Comparison of ENCODE assay signal across 14 cellular contexts in the genomic region with DNA sequence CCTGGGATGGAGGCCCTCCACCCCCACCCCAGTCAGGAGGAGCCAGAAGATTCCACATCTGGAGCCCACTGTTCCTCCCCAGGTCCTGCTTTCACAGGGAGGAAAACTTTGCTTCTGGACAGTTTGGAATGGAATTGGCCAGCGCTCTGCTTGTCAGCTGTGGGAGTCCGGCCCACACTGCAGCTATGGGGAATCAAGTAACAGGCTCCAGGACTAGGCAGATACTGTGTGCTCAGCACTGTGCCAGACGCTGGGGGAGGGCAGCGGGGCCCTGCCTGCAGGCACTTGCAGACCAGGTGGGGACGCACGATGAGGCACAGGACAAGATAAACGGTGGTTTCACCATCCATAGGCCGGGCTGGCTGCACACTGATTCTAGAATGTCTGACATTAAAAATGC.
DNase-seq lines count a peak whose midpoint lies in the region; ATAC-seq, FAIRE-seq and TF ChIP-seq lines count a peak whose summit lies in the region.
"Had no signal": no experiment of that assay in that cellular context is flagged by ENCODE, and none has a peak within 500 bp of the region (broad histone marks: within the 10 kb centered on the region; RNA-seq: fewer than 3 reads in every experiment).

No MANE protein-coding gene starts in this region.

- POLR2A ChIA-PET in IMR-90 (lab: Charles Lee; ENCODE audit: unreplicated experiment) = no interaction called here

- peaks cover 26 to 87% of the 10 kb centered on the region in 2 experiments; a peak in 3 of 4 replicates for H3K79me1 ChIP-seq in IMR-90 (ENCODE audit: low read depth in 1 of 2, low read length in 2 of 2)

- H3K23ac ChIP-seq in IMR-90 (ENCODE audit: low read depth, low read length) = peak overlapping the region; percentile 86; the same call in 1 of the 2 replicates

- H3K9me1 ChIP-seq in IMR-90 (ENCODE audit: insufficient read depth, low read length) = peaks cover 55% of the 10 kb centered on the region

- peak overlapping the region; percentile 98 for H3K4ac ChIP-seq in IMR-90 (ENCODE audit: low read depth, low read length)

- TF ChIP-seq POLR2A in IMR-90 (IDR thresholded peaks at IDR 0.05; ENCODE audit: low read depth, low read length) = no peak

- ATAC-seq in IMR-90 (ENCODE audit: low read depth) = no peak
- ATAC-seq: natural killer cell had no signal

- H3K27me3 ChIP-seq in IMR-90 (ENCODE audit: control insufficient read depth, insufficient read depth, low read length) (no peaks in the 10 kb centered on the region), fibroblast of lung (ENCODE audit: control insufficient read depth, insufficient read depth, low read length) (no peaks in the 10 kb centered on the region), muscle layer of colon (ENCODE audit: control insufficient read depth in 1 of 2, insufficient read depth in 2 of 2, low read length in 2 of 2) (no peaks in the 10 kb centered on the region), tibial artery (no peaks in the 10 kb centered on the region)
- H3K27me3 ChIP-seq in effector memory CD4-positive, alpha-beta T cell (replicated peaks; ENCODE audit: control insufficient read depth, insufficient read depth, low read length, poor library complexity, severe bottlenecking) = no peaks in the 10 kb centered on the region
- H3K27me3 ChIP-seq: MG63 had no signal

- peak overlapping the region; percentile 52 for H3K18ac ChIP-seq in IMR-90 (ENCODE audit: low read depth, low read length)

- no peak for FAIRE-seq in GM19239 (lab: Jason Lieb, UNC)

- H4K20me1 ChIP-seq in IMR-90 (ENCODE audit: insufficient read depth, low read length) (peaks cover 3% of the 10 kb centered on the region; the same call in 1 of the 2 replicates), fibroblast of lung (ENCODE audit: control insufficient read depth, extremely low read depth, insufficient read depth, low read length) (no peaks in the 10 kb centered on the region)

- H4K8ac ChIP-seq in IMR-90 (ENCODE audit: low read depth in 2 of 2, low read length in 2 of 2) = peak overlapping the region; percentile 55 to 78; a peak in 3 of 4 replicates

- no TSS peak for BruUV-seq in IMR-90 (replicated peaks; lab: Mats Ljungman, UMichigan)

- H2AK9ac ChIP-seq in IMR-90 (replicated peaks; ENCODE audit: low read depth, low read length, poor library complexity) = peak overlapping the region; percentile 29

- H2BK20ac ChIP-seq in IMR-90 (ENCODE audit: low read depth, low read length) = peak overlapping the region; percentile 81

- no peak for DNase-seq in IMR-90
- no peak for DNase-seq in fibroblast of lung (ENCODE audit: low read depth in 2 of 2)
- no peak for DNase-seq in tibial artery
- no peak for DNase-seq in effector memory CD4-positive, alpha-beta T cell
- DNase-seq in GM19239 (ENCODE audit: insufficient read length, low spot score) = no peak
- DNase-seq in NCI-H2029 treated with DMSO at 0.1 percent for 48 hours (lab: John Stamatoyannopoulos, UW) = no peak
- no peak for DNase-seq in H4 (ENCODE audit: low spot score)
- DNase-seq: activated CD4-positive, alpha-beta T cell treated with anti-CD3 and anti-CD28 coated beads for 48 hours; activated gamma-delta T cell; dermis blood vessel endothelial cell; MG63; natural killer cell; NCI-H69 had no signal

- no peak overlapping the region for H3K4me3 ChIP-seq in IMR-90 (ENCODE audit: insufficient read depth, low read depth, low read length)
- H3K4me3 ChIP-seq in fibroblast of lung (replicated peaks in 1 of 4; ENCODE audit: control extremely low read depth in 1 of 4, insufficient read depth in 1 of 4, low read depth in 3 of 4, low read length in 4 of 4) = no peak overlapping the region
- no peak overlapping the region for H3K4me3 ChIP-seq in muscle layer of colon (ENCODE audit: low read depth in 1 of 2, low read length in 2 of 2)
- H3K4me3 ChIP-seq in tibial artery = no peak overlapping the region
- H3K4me3 ChIP-seq in effector memory CD4-positive, alpha-beta T cell (ENCODE audit: insufficient read depth, low read depth, low read length, poor library complexity, severe bottlenecking) = no peak overlapping the region
- H3K4me3 ChIP-seq: MG63 had no signal

- H3K4me2 ChIP-seq in IMR-90 (ENCODE audit: low read depth, low read length) (no peak overlapping the region), fibroblast of lung (ENCODE audit: extremely low read depth, insufficient read depth, low read length) (peak overlapping the region; percentile 38)

- H3K56ac ChIP-seq in IMR-90 (ENCODE audit: extremely low read depth, insufficient read depth, low read length) = peak overlapping the region; percentile 25

- H3K4me1 ChIP-seq in IMR-90 (ENCODE audit: control insufficient read depth, insufficient read depth, low read length) (peaks cover 39% of the 10 kb centered on the region), fibroblast of lung (ENCODE audit: control insufficient read depth, extremely low read depth, insufficient read depth, low read length) (peaks cover 54% of the 10 kb centered on the region), muscle layer of colon (ENCODE audit: insufficient read depth, low read length) (peaks cover 66% of the 10 kb centered on the region), tibial artery (peaks cover 5 to 78% (median 62%) of the 10 kb centered on the region in 4 donors)
- no peaks in the 10 kb centered on the region for H3K4me1 ChIP-seq in effector memory CD4-positive, alpha-beta T cell (ENCODE audit: control insufficient read depth, insufficient read depth, low read length, poor library complexity, severe bottlenecking)

- peak overlapping the region; percentile 43; the same call in 1 of the 2 replicates for H4K5ac ChIP-seq in IMR-90 (ENCODE audit: low read depth, low read length)

- H3K27ac ChIP-seq in IMR-90 (ENCODE audit: insufficient read depth, low read length) = peak overlapping the region; percentile 81
- peak overlapping the region; percentile 91 for H3K27ac ChIP-seq in fibroblast of lung (ENCODE audit: insufficient read depth, low read length)
- H3K27ac ChIP-seq in muscle layer of colon (ENCODE audit: low read depth, low read length) = peak overlapping the region; percentile 61
- peak overlapping the region; percentile 75 to 89 for H3K27ac ChIP-seq in tibial artery
- no peak overlapping the region for H3K27ac ChIP-seq in effector memory CD4-positive, alpha-beta T cell (ENCODE audit: insufficient read depth, low read length, poor library complexity, severe bottlenecking)

- 0 out of 2 replicates have a peak overlapping the region, but pooled peaks have one; percentile 4 for H3K9ac ChIP-seq in IMR-90 (ENCODE audit: low read depth, low read length)
- peak overlapping the region; percentile 51 for H3K9ac ChIP-seq in fibroblast of lung (ENCODE audit: insufficient read depth, low read length)
- peak overlapping the region; percentile 27 for H3K9ac ChIP-seq in muscle layer of colon (ENCODE audit: low read length)

- peak overlapping the region; percentile 91 for H2BK5ac ChIP-seq in IMR-90 (ENCODE audit: low read depth, low read length, poor library complexity, severe bottlenecking)

- in situ Hi-C loops in IMR-90 (cut with MboI; ENCODE audit: low sequenced_read_pairs) = no loop called here

- H3K79me2 ChIP-seq in fibroblast of lung (ENCODE audit: control insufficient read depth, insufficient read depth, low read length) = peaks cover 4% of the 10 kb centered on the region

- dilution Hi-C loops in IMR-90 (cut with HindIII; ENCODE audit: low sequenced_read_pairs, unreplicated experiment) = no loop called here

- H3K14ac ChIP-seq in IMR-90 (replicated peaks; ENCODE audit: low read depth, low read length) = peak overlapping the region; percentile 86

- no peaks in the 10 kb centered on the region for H3K9me3 ChIP-seq in IMR-90 (ENCODE audit: control insufficient read depth, insufficient read depth, low read length)
- no peaks in the 10 kb centered on the region for H3K9me3 ChIP-seq in fibroblast of lung (ENCODE audit: control insufficient read depth, insufficient read depth, low read depth, low read length)
- no peaks in the 10 kb centered on the region for H3K9me3 ChIP-seq in muscle layer of colon (ENCODE audit: low read length)
- no peaks in the 10 kb centered on the region for H3K9me3 ChIP-seq in tibial artery
- no peaks in the 10 kb centered on the region for H3K9me3 ChIP-seq in effector memory CD4-positive, alpha-beta T cell (ENCODE audit: control insufficient read depth, low read length)
- H3K9me3 ChIP-seq: MG63 had no signal

- no peak for TF ChIP-seq RAD21 in IMR-90 (IDR thresholded peaks at IDR 0.05; ENCODE audit: low read length)

- peak overlapping the region; percentile 96 for H4K91ac ChIP-seq in IMR-90 (ENCODE audit: insufficient read depth, low read depth, low read length)

- intact Hi-C loops in IMR-90 (cut with micrococcal nuclease) = no loop called here
- intact Hi-C loops in tibial artery (cut with DNase I; ENCODE audit: low total_unique reads) = no loop called here

- CTCF ChIA-PET in IMR-90 (lab: Yijun Ruan, JAX) = no interaction called here

- TF ChIP-seq CTCF in IMR-90 (conservative IDR thresholded peaks at IDR 0.05; ENCODE audit: low read depth, low read length) = no peak
- TF ChIP-seq CTCF in fibroblast of lung (conservative IDR thresholded peaks at IDR 0.05 in 1 of 2, IDR thresholded peaks at IDR 0.05 in 1 of 2; ENCODE audit: low read depth in 1 of 2, low read length in 2 of 2) = no peak
- no peak for TF ChIP-seq CTCF in tibial artery (IDR thresholded peaks at IDR 0.05)

- H3K36me3 ChIP-seq in IMR-90 (ENCODE audit: control insufficient read depth, insufficient read depth, low read length) (peaks cover 12% of the 10 kb centered on the region), fibroblast of lung (ENCODE audit: control insufficient read depth, insufficient read depth, low read length) (peaks cover 18% of the 10 kb centered on the region), muscle layer of colon (ENCODE audit: insufficient read depth, low read length) (peaks cover 16% of the 10 kb centered on the region), tibial artery (peaks cover 5 to 36% (median 14%) of the 10 kb centered on the region in 3 donors)
- peaks cover 56% of the 10 kb centered on the region for H3K36me3 ChIP-seq in effector memory CD4-positive, alpha-beta T cell (ENCODE audit: control insufficient read depth, insufficient read depth, low read length)

- H2AK5ac ChIP-seq in IMR-90 (ENCODE audit: low read depth, low read length) = peak overlapping the region; percentile 99

- H2AFZ ChIP-seq in IMR-90 (replicated peaks; ENCODE audit: low read length, poor library complexity) = no peak overlapping the region
- H2AFZ ChIP-seq in fibroblast of lung (ENCODE audit: low read length) = no peak overlapping the region

- 60% methylated on average over 8 of the region's 8 CpGs; no CpG with 5 or more reads in 1 of the 2 experiments for WGBS in IMR-90 (ENCODE audit: extremely low coverage in 2 of 2, insufficient read length in 1 of 2), 2 experiments

- peak overlapping the region; percentile 89; the same call in 2 of the 3 replicates for H2BK15ac ChIP-seq in IMR-90 (ENCODE audit: low read depth, low read length)

- H2BK120ac ChIP-seq in IMR-90 (ENCODE audit: low read depth, low read length) = peak overlapping the region; percentile 95
